ENCODE assay signal across 10 cellular contexts in the genomic region with DNA sequence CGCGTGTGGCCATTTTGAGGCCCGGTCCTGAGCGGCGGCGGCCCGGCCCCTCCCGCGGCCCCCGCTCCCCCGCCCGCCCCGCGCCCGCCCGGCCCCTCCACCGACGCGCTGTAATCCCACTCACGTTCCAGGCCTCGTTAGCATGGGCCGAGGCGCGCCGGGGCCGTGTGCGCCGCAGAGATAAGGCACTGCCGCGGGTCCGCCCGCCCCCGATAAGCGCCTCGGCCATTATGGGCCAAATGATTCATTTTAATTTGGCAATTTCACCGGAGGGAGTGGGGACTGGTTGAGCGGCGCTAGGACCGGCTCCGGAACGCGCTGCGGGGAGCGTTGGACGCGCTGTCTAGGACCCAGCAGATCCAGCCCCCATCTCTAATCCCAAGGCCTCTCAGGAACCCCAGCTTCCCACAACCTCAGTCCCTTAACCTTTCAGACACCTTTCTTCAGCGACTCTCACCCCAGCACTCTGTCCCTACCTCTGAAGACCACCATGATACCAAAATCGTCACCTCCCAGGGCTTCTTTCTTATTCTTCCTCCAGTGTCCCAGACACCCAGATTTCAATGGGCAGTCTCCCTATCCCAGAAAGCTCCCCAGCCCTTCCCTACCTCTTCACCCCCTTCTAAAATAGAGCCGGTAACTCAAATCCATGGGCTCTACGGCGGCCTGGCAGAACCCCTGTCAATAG. TPM values are rescaled to one million over a fixed set of nuclear protein-coding genes. Genes with fewer than 3 reads are reported as not detected.
A peak's percentile ranks its signal among the peaks of the same experiment; 100 is the strongest.
DNase-seq lines count a peak whose midpoint lies in the region; ATAC-seq, FAIRE-seq and TF ChIP-seq lines count a peak whose summit lies in the region.
"Had no signal": no experiment of that assay in that cellular context is flagged by ENCODE, and none has a peak within 500 bp of the region (broad histone marks: within the 10 kb centered on the region; RNA-seq: fewer than 3 reads in every experiment).

A gene (minus strand): TSS at position 39 of the 688 bp plus-strand sequence. CDS start 6,337 bp downstream, outside the sequence.

- H3K4me1 Mint-ChIP-seq in T-cell (peaks cover 27 to 37% (median 33%) of the 10 kb centered on the region in 3 donors), neural progenitor cell (peaks cover 24% of the 10 kb centered on the region)

- peaks cover 22% of the 10 kb centered on the region for H3F3A ChIP-seq in neural progenitor cell (ENCODE audit: low read depth)

- H3K9ac ChIP-seq in fibroblast of lung (ENCODE audit: insufficient read depth, low read length), result no peak within 1 kb of the TSS
- H3K9ac ChIP-seq in neural progenitor cell, result no peak within 1 kb of the TSS

- no peaks in the 10 kb centered on the region for H3K79me2 ChIP-seq in fibroblast of lung (ENCODE audit: control insufficient read depth, insufficient read depth, low read length)
- no peaks in the 10 kb centered on the region for H3K79me2 ChIP-seq in neural progenitor cell (ENCODE audit: low read depth)

- H4K20me1 ChIP-seq in fibroblast of lung (ENCODE audit: control insufficient read depth, extremely low read depth, insufficient read depth, low read length) (no peaks in the 10 kb centered on the region), neural progenitor cell (ENCODE audit: low read depth) (peaks cover 61% of the 10 kb centered on the region)

- in situ Hi-C loops in GM13976 (cut with MboI; ENCODE audit: low sequenced_read_pairs, unreplicated experiment), result no loop called here

- TF ChIP-seq CTCF in fibroblast of lung (conservative IDR thresholded peaks at IDR 0.05 in 1 of 2, IDR thresholded peaks at IDR 0.05 in 1 of 2; ENCODE audit: low read depth in 1 of 2, low read length in 2 of 2), result no peak
- TF ChIP-seq CTCF in neural progenitor cell (IDR thresholded peaks at IDR 0.05), result no peak
- TF ChIP-seq CTCF in GM13976 (IDR thresholded peaks at IDR 0.05; ENCODE audit: borderline replicate concordance, control extremely low read depth, extremely low read depth, insufficient read depth, missing control alignments), result no peak

- H3K9me3 Mint-ChIP-seq in T-cell (no peaks in the 10 kb centered on the region), neural progenitor cell (peaks cover 5% of the 10 kb centered on the region)

- H3K4me1 ChIP-seq in fibroblast of lung (ENCODE audit: control insufficient read depth, extremely low read depth, insufficient read depth, low read length), result no peaks in the 10 kb centered on the region
- peaks cover 39% of the 10 kb centered on the region for H3K4me1 ChIP-seq in neural progenitor cell

- H3K4me3 ChIP-seq in fibroblast of lung (replicated peaks in 1 of 4; ENCODE audit: control extremely low read depth in 1 of 4, insufficient read depth in 1 of 4, low read depth in 3 of 4, low read length in 4 of 4) (peak within 1 kb of the TSS in 2 of 4 experiments; percentile 20 to 29), neural progenitor cell (peak within 1 kb of the TSS; percentile 38)

- no peaks in the 10 kb centered on the region for H3K9me3 ChIP-seq in fibroblast of lung (ENCODE audit: control insufficient read depth, insufficient read depth, low read depth, low read length)
- no peaks in the 10 kb centered on the region for H3K9me3 ChIP-seq in neural progenitor cell (ENCODE audit: low read depth)

- FAIRE-seq in HTR-8/SVneo (lab: Jason Lieb, UNC), result no peak

- CTCF ChIA-PET in T-cell (lab: Charles Lee), result no interaction called here

- no peaks in the 10 kb centered on the region for H3K36me3 Mint-ChIP-seq in T-cell
- H3K36me3 Mint-ChIP-seq in neural progenitor cell, result peaks cover 2% of the 10 kb centered on the region

- H3K4me3 Mint-ChIP-seq in T-cell (peak within 1 kb of the TSS; percentile 62 to 78 (median 74)), neural progenitor cell (peak within 1 kb of the TSS; percentile 79)

- peak; percentile 39 for DNase-seq in CD1c-positive myeloid dendritic cell (ENCODE audit: extremely low spot score)
- DNase-seq in T-cell, result no peak
- no peak for DNase-seq in fibroblast of lung (ENCODE audit: low read depth in 2 of 2)
- DNase-seq in neural progenitor cell (ENCODE audit: low spot score), result peak; percentile 66
- no peak for DNase-seq in GM13976 (ENCODE audit: low spot score)
- DNase-seq in HTR-8/SVneo (ENCODE audit: insufficient read length, low spot score), result no peak
- DNase-seq: stimulated activated naive CD4-positive, alpha-beta T cell treated with Interleukin-2 at 50 U/mL for 16 hours had no signal

- H2AFZ ChIP-seq in fibroblast of lung (ENCODE audit: low read length) (no peak within 1 kb of the TSS), neural progenitor cell (replicated peaks) (no peak within 1 kb of the TSS)

- H3K36me3 ChIP-seq in fibroblast of lung (ENCODE audit: control insufficient read depth, insufficient read depth, low read length), result no peaks in the 10 kb centered on the region
- H3K36me3 ChIP-seq in neural progenitor cell, result no peaks in the 10 kb centered on the region
- H3K36me3 ChIP-seq: brain microvascular endothelial cell had no signal

- ATAC-seq in T-cell (replicated peaks in 1 of 4) (peak in 3 of 4 experiments; percentile 18 to 35 (median 23)), HG02678 (IDR thresholded peaks at IDR 0.05; ENCODE audit: unreplicated experiment) (no peak), GM21515 (IDR thresholded peaks at IDR 0.05; ENCODE audit: unreplicated experiment) (no peak)

- H3K4me2 ChIP-seq in fibroblast of lung (ENCODE audit: extremely low read depth, insufficient read depth, low read length) (peak within 1 kb of the TSS; percentile 42), neural progenitor cell (peak within 1 kb of the TSS; percentile 82)

- H3K27ac Mint-ChIP-seq in T-cell (peak within 1 kb of the TSS in 1 of 2 donors; percentile 50), neural progenitor cell (no peak within 1 kb of the TSS)

- POLR2A ChIA-PET in T-cell (lab: Charles Lee), result no interaction called here

- H3K27ac ChIP-seq in fibroblast of lung (ENCODE audit: insufficient read depth, low read length), result no peak within 1 kb of the TSS
- no peak within 1 kb of the TSS for H3K27ac ChIP-seq in neural progenitor cell
- H3K27ac ChIP-seq: brain microvascular endothelial cell had no signal

- peaks cover 59% of the 10 kb centered on the region for H3K27me3 ChIP-seq in fibroblast of lung (ENCODE audit: control insufficient read depth, insufficient read depth, low read length)
- peaks cover 100% of the 10 kb centered on the region for H3K27me3 ChIP-seq in neural progenitor cell

- H3K27me3 Mint-ChIP-seq in T-cell (peaks cover 63 to 83% of the 10 kb centered on the region in 2 donors), neural progenitor cell (ENCODE audit: insufficient read depth, low read depth) (peaks cover 78% of the 10 kb centered on the region)

RNA-seq across cellular contexts. Expression of the gene that starts here (rescaled TPM):
- total RNA-seq in T-cell, result under 1 TPM; 0.28 to 0.85 (median 0.44) TPM
- total RNA-seq in fibroblast of lung, result under 0.01 TPM in 1 of 2 replicates, not detected in the other
- polyA plus RNA-seq in fibroblast of lung, result 0.01 TPM in 1 of 2 replicates, not detected in the other
- not detected in 2 replicates for polyA plus RNA-seq in fibroblast of lung (2012)
- not detected in 2 replicates for polyA minus RNA-seq in fibroblast of lung (ENCODE audit: low replicate concordance)
- total RNA-seq in neural progenitor cell (ENCODE audit: low replicate concordance), result not detected in 2 replicates

Comparison
In these comparisons a context has a peak if more than half of its experiments do, and no peak if none do; other contexts are left out.
1. Peak in ATAC-seq in T-cell; RNA of the gene not detected or under 1 TPM.
2. Peak in DNase-seq, H3K4me3 ChIP-seq and H3K4me2 ChIP-seq in neural progenitor cell; RNA of the gene not detected or under 1 TPM.